12 cellular contexts compared by ENCODE assay signal in genomic region chr6:13465734-13466133, GRCh38. TPM values are rescaled to one million over a fixed set of nuclear protein-coding genes. Genes with fewer than 3 reads are reported as not detected.
DNase-seq lines count a peak whose midpoint lies in the region; ATAC-seq and TF ChIP-seq lines count a peak whose summit lies in the region.
"Had no signal": no experiment of that assay in that cellular context is flagged by ENCODE, and none has a peak within 500 bp of the region (broad histone marks: within the 10 kb centered on the region; RNA-seq: fewer than 3 reads in every experiment).

No MANE protein-coding gene starts in this region.

- H3K9me3 ChIP-seq in BLaER1 treated with 17β-estradiol and CSF1 and Interleukin-3, amounts not matched to agents 10 nM and 100 nM (replicated peaks in 1 of 11): peaks cover 0 to 9% (median 3%) of the 10 kb centered on the region in 11 experiments; a peak in 7 of 22 replicates
- H3K9me3 ChIP-seq in RWPE2 (ENCODE audit: severe bottlenecking): no peaks in the 10 kb centered on the region
- H3K9me3 ChIP-seq: BLaER1, uterus had no signal

- H3K9ac ChIP-seq in BLaER1 treated with 17β-estradiol and CSF1 and Interleukin-3, amounts not matched to agents 10 nM and 100 nM: no peak overlapping the region
- H3K9ac ChIP-seq: BLaER1 had no signal

- no peak for TF ChIP-seq CTCF in RWPE2 (IDR thresholded peaks at IDR 0.05; ENCODE audit: poor library complexity, severe bottlenecking)

- ATAC-seq in RWPE2 (ENCODE audit: low read depth) (peak; percentile 81), GM21717 (IDR thresholded peaks at IDR 0.05; ENCODE audit: unreplicated experiment) (no peak), GM21526 (IDR thresholded peaks at IDR 0.05; ENCODE audit: low FRiP score, unreplicated experiment) (no peak)

- H3K4me2 ChIP-seq in BLaER1 treated with 17β-estradiol and CSF1 and Interleukin-3, amounts not matched to agents 10 nM and 100 nM: peak overlapping the region; percentile 23 to 74 (median 57); a peak in 17 of 22 replicates

- H3K4me1 ChIP-seq in BLaER1 treated with 17β-estradiol and CSF1 and Interleukin-3, amounts not matched to agents 10 nM and 100 nM: peaks cover 46 to 62% (median 53%) of the 10 kb centered on the region in 10 experiments
- peaks cover 11% of the 10 kb centered on the region for H3K4me1 ChIP-seq in RWPE2 (ENCODE audit: insufficient read depth, poor library complexity, severe bottlenecking)
- H3K4me1 ChIP-seq: uterus had no signal

- DNase-seq in A172 (ENCODE audit: low spot score) (peak; percentile 16), RWPE2 (ENCODE audit: low spot score) (no peak), epithelial cell of prostate (ENCODE audit: low read depth, low spot score) (no peak), retina (no peak)
- DNase-seq: midbrain, NCI-H146, NCI-H345, uterus had no signal

- H3K27ac ChIP-seq in BLaER1 treated with 17β-estradiol and CSF1 and Interleukin-3, amounts not matched to agents 10 nM and 100 nM: peak overlapping the region in 1 of 11 experiments; percentile 27; a peak in 1 of 22 replicates
- H3K27ac ChIP-seq in RWPE2 (ENCODE audit: poor library complexity, severe bottlenecking) (peak overlapping the region; percentile 21), epithelial cell of prostate (peak overlapping the region; percentile 59)
- H3K27ac ChIP-seq: BLaER1, uterus had no signal

- peaks cover 0 to 44% (median 0%) of the 10 kb centered on the region in 11 experiments; a peak in 5 of 22 replicates for H4K20me1 ChIP-seq in BLaER1 treated with 17β-estradiol and CSF1 and Interleukin-3, amounts not matched to agents 10 nM and 100 nM

- H3K36me3 ChIP-seq in BLaER1 treated with 17β-estradiol and CSF1 and Interleukin-3, amounts not matched to agents 10 nM and 100 nM: peaks cover 0 to 16% (median 9%) of the 10 kb centered on the region in 11 experiments; a peak in 9 of 22 replicates
- H3K36me3 ChIP-seq in RWPE2 (ENCODE audit: low read depth): peaks cover 10% of the 10 kb centered on the region; the same call in 1 of the 2 replicates
- H3K36me3 ChIP-seq: uterus had no signal

- no peaks in the 10 kb centered on the region for H3K27me3 ChIP-seq in BLaER1 treated with 17β-estradiol and CSF1 and Interleukin-3, amounts not matched to agents 10 nM and 100 nM
- H3K27me3 ChIP-seq in RWPE2 (ENCODE audit: insufficient read depth, poor library complexity, severe bottlenecking): no peaks in the 10 kb centered on the region
- H3K27me3 ChIP-seq: BLaER1, uterus had no signal

- H3K4me3 ChIP-seq in BLaER1 treated with 17β-estradiol and CSF1 and Interleukin-3, amounts not matched to agents 10 nM and 100 nM: no peak overlapping the region
- H3K4me3 ChIP-seq in RWPE2 (ENCODE audit: severe bottlenecking): no peak overlapping the region
- H3K4me3 ChIP-seq: BLaER1, uterus had no signal

RNA-seq across cellular contexts. Expression of gene GFOD1, which starts 21.7 kb away (rescaled TPM):
- 2.5 and 3.3 TPM in 2 replicates for total RNA-seq in A172 (2014; rRNA removed; shearing (Covaris generic))
